Comparison of ENCODE assay signal across 7 cellular contexts in the genomic region with DNA sequence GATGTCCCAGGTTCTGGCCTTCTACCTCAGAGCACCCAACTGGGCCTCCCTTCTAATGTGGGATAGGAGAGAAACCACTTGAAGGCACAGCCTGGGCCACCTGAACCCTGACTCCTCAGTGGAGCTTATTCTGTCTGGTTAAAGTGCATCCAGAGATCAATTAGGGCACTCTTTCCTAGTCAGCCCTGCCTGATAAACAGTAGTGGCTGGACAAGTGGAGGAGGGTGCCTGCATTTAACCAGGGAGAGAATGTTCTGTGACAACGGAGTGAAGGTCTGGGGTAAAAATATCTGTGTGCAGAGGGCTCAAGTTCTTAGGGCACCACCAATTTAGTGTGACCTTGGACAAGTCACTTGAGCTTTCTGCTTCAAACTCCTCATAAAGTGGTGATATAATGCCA.
"Had no signal": no experiment of that assay in that cellular context is flagged by ENCODE, and none has a peak within 500 bp of the region (broad histone marks: within the 10 kb centered on the region; RNA-seq: fewer than 3 reads in every experiment).

No MANE protein-coding gene starts in this region.

- ATAC-seq: GM23338 had no signal

- H3K4me1 Mint-ChIP-seq: IgD-negative memory B cell had no signal

- H3K36me3 Mint-ChIP-seq: IgD-negative memory B cell had no signal

- H3K27ac Mint-ChIP-seq: GM23338 had no signal

- H3K4me3 Mint-ChIP-seq: GM23338, H9, IgD-negative memory B cell had no signal

- H3K9me3 Mint-ChIP-seq: GM23338, IgD-negative memory B cell had no signal

- H3K4me3 ChIP-seq: GM23338 had no signal

- H2AFZ ChIP-seq: GM23338 had no signal

- DNase-seq: H9, HCEC 1CT, KBM-7 had no signal

- FAIRE-seq: H54, HTR-8/SVneo had no signal

- H3K4me2 ChIP-seq: GM23338 had no signal
